ENCODE assay signal across 31 cellular contexts in the genomic region with DNA sequence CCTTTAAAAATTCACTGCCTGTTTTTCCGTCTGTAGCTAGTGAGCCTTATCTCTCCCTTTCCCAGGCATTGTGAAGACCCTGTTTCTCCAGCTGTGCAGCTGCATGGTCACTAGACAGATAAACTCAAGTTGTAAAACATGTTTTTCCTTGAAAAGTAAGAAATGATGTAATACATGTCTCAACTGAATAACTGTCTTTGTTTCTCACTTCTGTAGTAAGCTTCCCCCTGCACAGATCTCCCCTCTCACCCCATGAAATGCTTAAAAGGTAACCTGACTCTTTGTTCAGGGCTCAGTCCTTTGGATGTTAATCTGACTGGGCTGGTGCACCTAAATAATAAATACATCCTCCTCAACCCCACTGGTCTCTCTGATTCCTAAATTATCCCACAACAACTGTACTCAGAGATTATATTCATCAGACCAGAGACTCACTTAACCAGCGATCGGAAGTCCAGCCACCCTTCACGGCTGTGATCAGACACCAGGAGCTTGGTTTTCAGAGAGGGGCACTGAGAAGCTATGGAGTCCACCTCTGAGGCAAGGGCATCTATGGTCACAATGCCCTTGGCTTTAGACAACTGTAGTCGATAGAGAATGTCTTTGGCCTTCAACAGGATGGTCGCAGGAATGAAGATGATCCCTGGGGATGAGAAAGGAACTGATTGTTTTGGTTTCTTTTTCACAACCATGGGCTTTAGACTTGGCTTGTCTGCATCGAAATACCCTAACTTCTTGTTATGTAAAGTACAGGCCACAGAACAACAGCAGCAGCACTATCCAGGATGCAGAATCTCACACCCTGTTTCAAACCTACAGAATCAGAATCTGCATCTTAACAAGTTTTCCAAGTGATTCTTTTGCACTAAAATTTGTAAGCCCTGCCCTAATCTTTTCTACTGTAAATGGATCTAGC. TPM values are rescaled to one million over a fixed set of nuclear protein-coding genes. Genes with fewer than 3 reads are reported as not detected.
DNase-seq lines count a peak whose midpoint lies in the region; ATAC-seq and TF ChIP-seq lines count a peak whose summit lies in the region.
"Had no signal": no experiment of that assay in that cellular context is flagged by ENCODE, and none has a peak within 500 bp of the region (broad histone marks: within the 10 kb centered on the region; RNA-seq: fewer than 3 reads in every experiment).

No MANE protein-coding gene starts in this region.

- CTCF ChIA-PET in WTC11 (lab: Charles Lee): interaction anchor here (1.5 kb wide), 1 partner anchor 298 kb away, joined by 4 read pairs; no protein-coding TSS in a partner anchor

- H3K4me3 ChIP-seq in heart right ventricle (peak overlapping the region in 1 of 10 donors; percentile 18), iPS-20b (ENCODE audit: low read length) (peak overlapping the region; percentile 42; the same call in 1 of the 2 replicates)
- H3K4me3 ChIP-seq: ascending aorta, lung, mucosa of descending colon, ovary, right atrium auricular region, spleen, tibial artery had no signal

- H3K27ac ChIP-seq in heart right ventricle: peak overlapping the region in 6 of 10 donors; percentile 9 to 65 (median 40)
- no peak overlapping the region for H3K27ac ChIP-seq in iPS-20b (ENCODE audit: low read length)
- H3K27ac ChIP-seq: 22Rv1, ascending aorta, C4-2B, right atrium auricular region, spleen, tibial artery had no signal

- DNase-seq in heart right ventricle (no peak), left cardiac atrium (no peak), WTC11 (ENCODE audit: low spot score) (no peak), CD1c-positive myeloid dendritic cell (ENCODE audit: extremely low spot score) (no peak), inferior parietal cortex (ENCODE audit: extremely low spot score) (no peak), sciatic nerve (ENCODE audit: low spot score) (no peak)
- DNase-seq: activated CD4-positive, alpha-beta T cell treated with anti-CD3 and anti-CD28 coated beads, Interleukin-2, amount 50 U/mL, for 48 hours; activated T-cell treated with anti-CD3 and anti-CD28 coated beads, Interleukin-2, amount 50 U/mL, for 72 hours; Calu3; DMS79; kidney glomerular epithelial cell; mucosa of descending colon; NCI-H1417; NCI-H2029 treated with DMSO at 0.1 percent for 48 hours; NCI-H524; NK-92 treated with Interleukin-12 subunit alpha and Interleukin-12 subunit beta, amount 100 ng/mL, for 24 hours; ovary; SHP77; spleen; stimulated activated CD4-positive, alpha-beta T cell treated with anti-CD3 and anti-CD28 coated beads, Interleukin-2, amount 100 ng/mL, for 48 hours; T-helper 17 cell; tibial artery had no signal

- peaks cover 36% of the 10 kb centered on the region for H3K4me1 Mint-ChIP-seq in WTC11

- ATAC-seq in heart right ventricle (no peak), left cardiac atrium (no peak), WTC11 (peak; percentile 87), sciatic nerve (no peak), GM21447 (IDR thresholded peaks at IDR 0.05; ENCODE audit: unreplicated experiment) (no peak)
- ATAC-seq: activated CD4-positive, CD25-positive, alpha-beta regulatory T cell treated with anti-CD3 and anti-CD28 coated beads, Interleukin-2, amount 50 U/mL, for 24 hours; activated T-cell treated with anti-CD3 and anti-CD28 coated beads, Interleukin-2, amount 50 U/mL, for 72 hours; mucosa of descending colon; natural killer cell treated with Interleukin-12 subunit alpha and Interleukin-12 subunit beta and Interleukin-15 and Interleukin-18, amount 100 ng/mL, for 72 hours; T-helper 17 cell had no signal

- H3K27ac Mint-ChIP-seq in WTC11: peak overlapping the region; percentile 64
- H3K27ac Mint-ChIP-seq: activated T-cell treated with anti-CD3 and anti-CD28 coated beads, Interleukin-2, amount 50 U/mL, for 72 hours; natural killer cell treated with Interleukin-12 subunit alpha and Interleukin-12 subunit beta and Interleukin-15 and Interleukin-18, amount 100 ng/mL, for 72 hours; T-helper 17 cell had no signal

- intact Hi-C loops in heart right ventricle (cut with DNase I) (no loop called here), left cardiac atrium (cut with DNase I) (no loop called here), sciatic nerve (cut with DNase I) (loop anchor here (2.0 kb wide), 1 partner anchor 15 kb away; a partner anchor contains a TSS)

- peak overlapping the region; percentile 36 for H3K4me3 Mint-ChIP-seq in WTC11
- H3K4me3 Mint-ChIP-seq: activated T-cell treated with anti-CD3 and anti-CD28 coated beads, Interleukin-2, amount 50 U/mL, for 72 hours; natural killer cell treated with Interleukin-12 subunit alpha and Interleukin-12 subunit beta and Interleukin-15 and Interleukin-18, amount 100 ng/mL, for 72 hours; T-helper 17 cell had no signal

- H3K9me3 ChIP-seq in heart right ventricle: no peaks in the 10 kb centered on the region
- no peaks in the 10 kb centered on the region for H3K9me3 ChIP-seq in iPS-20b (ENCODE audit: insufficient read depth, low read depth, low read length)
- H3K9me3 ChIP-seq: ascending aorta, mucosa of descending colon, ovary, right atrium auricular region, spleen, tibial artery had no signal

- peaks cover 0 to 10% (median 0%) of the 10 kb centered on the region in 9 donors for H3K36me3 ChIP-seq in heart right ventricle
- H3K36me3 ChIP-seq in iPS-20b (ENCODE audit: insufficient read depth, low read depth, low read length): no peaks in the 10 kb centered on the region
- H3K36me3 ChIP-seq: ascending aorta, ovary, right atrium auricular region, tibial artery had no signal

- H3K9ac ChIP-seq in iPS-20b (ENCODE audit: low read depth, low read length): 0 out of 2 replicates have a peak overlapping the region, but pooled peaks have one; percentile 10

- no peaks in the 10 kb centered on the region for H3K9me3 Mint-ChIP-seq in WTC11
- H3K9me3 Mint-ChIP-seq: natural killer cell treated with Interleukin-12 subunit alpha and Interleukin-12 subunit beta and Interleukin-15 and Interleukin-18, amount 100 ng/mL, for 72 hours had no signal

- TF ChIP-seq CTCF in heart right ventricle (IDR thresholded peaks at IDR 0.05) (no peak), WTC11 (IDR thresholded peaks at IDR 0.05) (no peak)

- H3K27me3 Mint-ChIP-seq in WTC11 (ENCODE audit: low read depth): no peaks in the 10 kb centered on the region
- H3K27me3 Mint-ChIP-seq: T-helper 17 cell had no signal

- POLR2A ChIA-PET in WTC11 (lab: Charles Lee): no interaction called here

- H3K27me3 ChIP-seq in heart right ventricle (no peaks in the 10 kb centered on the region), iPS-20b (ENCODE audit: insufficient read depth, low read length) (no peaks in the 10 kb centered on the region; the same call in 1 of the 2 replicates)
- H3K27me3 ChIP-seq: ascending aorta, ovary, right atrium auricular region, spleen, tibial artery had no signal

- peaks cover 0 to 12% (median 3%) of the 10 kb centered on the region in 9 donors for H3K4me1 ChIP-seq in heart right ventricle
- peaks cover 22% of the 10 kb centered on the region; the same call in 1 of the 2 replicates for H3K4me1 ChIP-seq in iPS-20b (ENCODE audit: insufficient read depth, low read length)
- H3K4me1 ChIP-seq: right atrium auricular region had no signal

- H3K36me3 Mint-ChIP-seq in WTC11: no peaks in the 10 kb centered on the region
- H3K36me3 Mint-ChIP-seq: natural killer cell treated with Interleukin-12 subunit alpha and Interleukin-12 subunit beta and Interleukin-15 and Interleukin-18, amount 100 ng/mL, for 72 hours had no signal

- WGBS in heart right ventricle, 2 donors: 37 to 42% methylated on average over 7 of the region's 7 CpGs

TF ChIP-seq in WTC11, 78 proteins besides CTCF, POLR2A, EP300 and RAD21:
- no peak for TF ChIP-seq GRHL2 (CRISPR knock-in tag; IDR thresholded peaks at IDR 0.05; ENCODE audit: insufficient replicate concordance, severe bottlenecking)
- TF ChIP-seq, protein P1, sequence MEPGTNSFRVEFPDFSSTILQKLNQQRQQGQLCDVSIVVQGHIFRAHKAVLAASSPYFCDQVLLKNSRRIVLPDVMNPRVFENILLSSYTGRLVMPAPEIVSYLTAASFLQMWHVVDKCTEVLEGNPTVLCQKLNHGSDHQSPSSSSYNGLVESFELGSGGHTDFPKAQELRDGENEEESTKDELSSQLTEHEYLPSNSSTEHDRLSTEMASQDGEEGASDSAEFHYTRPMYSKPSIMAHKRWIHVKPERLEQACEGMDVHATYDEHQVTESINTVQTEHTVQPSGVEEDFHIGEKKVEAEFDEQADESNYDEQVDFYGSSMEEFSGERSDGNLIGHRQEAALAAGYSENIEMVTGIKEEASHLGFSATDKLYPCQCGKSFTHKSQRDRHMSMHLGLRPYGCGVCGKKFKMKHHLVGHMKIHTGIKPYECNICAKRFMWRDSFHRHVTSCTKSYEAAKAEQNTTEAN (CRISPR knock-in tag; IDR thresholded peaks at IDR 0.05): peak; percentile 23; the same call in 1 of the 2 replicates

RNA-seq across cellular contexts. Expression of a gene that starts 15.4 kb away (rescaled TPM):
- total RNA-seq in heart right ventricle (under 1 TPM in 4 of 10 donors, not detected in 6; 0.13 to 0.49 (median 0.33) TPM), left cardiac atrium (not detected), WTC11 (2021) (0.09 to 0.46 TPM (median 0.31 TPM) in 3 replicates), sciatic nerve (not detected)
- polyA plus RNA-seq in heart right ventricle: under 1 TPM in 1 of 2 donors, not detected in 1; 0.06 TPM
- total RNA-seq: ascending aorta had no signal

RNA-seq across cellular contexts. Expression of a gene that starts 59.5 kb away (rescaled TPM):
- total RNA-seq in heart right ventricle (10 to 100 TPM; 15.5 to 20.9 (median 19.2) TPM), left cardiac atrium (10 to 100 TPM; 17.3 to 20.3 TPM), WTC11 (2021) (40.8 to 48.5 TPM (median 44.6 TPM) in 3 replicates), sciatic nerve (32.1 TPM)
- 10 to 100 TPM in 1 of 2 donors, 1 to 10 TPM in 1; 7.5 to 14.2 TPM for polyA plus RNA-seq in heart right ventricle
